ENCODE assay signal across 17 cellular contexts in the genomic region with DNA sequence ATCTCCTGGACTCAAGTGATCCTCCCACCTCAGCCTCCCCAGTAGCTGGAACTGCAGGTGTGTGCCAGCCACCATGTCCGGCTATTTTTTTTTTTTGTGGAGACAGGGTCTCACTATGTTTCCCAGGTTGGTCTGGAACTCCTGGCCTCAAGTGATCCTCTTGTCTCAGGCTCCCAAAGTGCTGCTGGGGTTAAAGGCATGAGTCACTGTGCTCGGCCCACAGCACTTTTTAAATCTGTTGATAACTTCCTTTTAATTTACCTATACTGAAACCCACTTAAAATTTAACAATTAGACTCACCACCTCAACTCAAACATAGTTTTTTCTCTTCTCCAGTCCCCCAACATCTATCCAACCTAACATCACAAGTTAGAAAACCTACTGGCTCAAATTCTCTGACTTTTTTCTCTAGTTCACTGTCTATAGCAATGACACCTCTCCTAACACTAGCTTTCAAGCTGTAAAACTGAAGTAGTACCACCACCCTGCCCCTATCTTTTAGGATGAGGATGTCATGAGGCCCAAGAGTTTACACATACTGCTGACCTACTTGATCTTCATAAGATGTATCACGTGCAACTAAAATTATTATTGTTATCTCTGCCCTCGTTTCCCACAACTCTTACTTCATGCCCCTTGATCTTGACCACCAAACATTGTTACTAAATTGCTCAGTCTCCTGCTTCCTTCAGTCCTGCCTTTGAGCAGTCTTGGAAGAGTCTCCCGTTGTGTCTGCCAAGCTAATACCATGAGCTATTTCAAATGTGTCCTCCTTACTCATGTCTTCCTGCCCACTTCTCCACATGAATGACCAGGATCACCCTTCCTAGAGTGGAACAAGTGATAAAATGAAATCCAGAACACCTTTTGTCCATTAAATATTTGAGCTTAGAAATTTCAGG.
DNase-seq lines count a peak whose midpoint lies in the region; FAIRE-seq lines count a peak whose summit lies in the region.
"Had no signal": no experiment of that assay in that cellular context is flagged by ENCODE, and none has a peak within 500 bp of the region (broad histone marks: within the 10 kb centered on the region; RNA-seq: fewer than 3 reads in every experiment).

No MANE protein-coding gene starts in this region.

- H3K4me1 Mint-ChIP-seq in immature natural killer cell, result peaks cover 10 to 20% of the 10 kb centered on the region in 2 donors

- no peaks in the 10 kb centered on the region for H3K36me3 ChIP-seq in MG63
- no peaks in the 10 kb centered on the region for H3K36me3 ChIP-seq in stomach smooth muscle (ENCODE audit: control insufficient read depth in 2 of 2, insufficient read depth in 2 of 2, low read length in 2 of 2)
- H3K36me3 ChIP-seq in effector memory CD4-positive, alpha-beta T cell (ENCODE audit: control insufficient read depth, insufficient read depth, low read length), result no peaks in the 10 kb centered on the region
- H3K36me3 ChIP-seq: adrenal gland, suprapubic skin had no signal

- no peak overlapping the region for H3K4me3 Mint-ChIP-seq in immature natural killer cell
- H3K4me3 Mint-ChIP-seq: activated CD4-positive, alpha-beta memory T cell treated with anti-CD3 and anti-CD28 coated beads for 36 hours had no signal

- H3K27me3 ChIP-seq in MG63 (no peaks in the 10 kb centered on the region), stomach smooth muscle (ENCODE audit: control insufficient read depth in 1 of 2, insufficient read depth in 2 of 2, low read length in 2 of 2) (no peaks in the 10 kb centered on the region)
- no peaks in the 10 kb centered on the region for H3K27me3 ChIP-seq in effector memory CD4-positive, alpha-beta T cell (replicated peaks; ENCODE audit: control insufficient read depth, insufficient read depth, low read length, poor library complexity, severe bottlenecking)
- H3K27me3 ChIP-seq: adrenal gland, suprapubic skin had no signal

- H3K27ac ChIP-seq in stomach smooth muscle (ENCODE audit: low read length), result peak overlapping the region; percentile 32
- H3K27ac ChIP-seq in effector memory CD4-positive, alpha-beta T cell (ENCODE audit: insufficient read depth, low read length, poor library complexity, severe bottlenecking), result no peak overlapping the region
- H3K27ac ChIP-seq: coronary artery, suprapubic skin had no signal

- H3K9ac ChIP-seq in stomach smooth muscle (ENCODE audit: low read length in 2 of 2), result no peak overlapping the region

- H3K9me3 Mint-ChIP-seq in immature natural killer cell, result no peaks in the 10 kb centered on the region
- H3K9me3 Mint-ChIP-seq: activated CD4-positive, alpha-beta memory T cell treated with anti-CD3 and anti-CD28 coated beads for 36 hours had no signal

- peaks cover 0 to 15% (median 4%) of the 10 kb centered on the region in 3 donors for H3K36me3 Mint-ChIP-seq in immature natural killer cell

- DNase-seq in MG63, result peak; percentile 43
- DNase-seq in astrocyte of the hippocampus (ENCODE audit: low read depth, low spot score), result peak; percentile 64
- no peak for DNase-seq in immature natural killer cell
- no peak for DNase-seq in HTR-8/SVneo (ENCODE audit: insufficient read length, low spot score)
- DNase-seq in amniotic stem cell (lab: John Stamatoyannopoulos, UW), result no peak
- no peak for DNase-seq in effector memory CD4-positive, alpha-beta T cell
- DNase-seq: activated CD4-positive, alpha-beta memory T cell treated with anti-CD3 and anti-CD28 coated beads for 36 hours; adrenal gland; C1 segment of cervical spinal cord; DMS79 treated with DMSO at 0.1 percent for 48 hours; NCI-H1694; NCI-H446; stimulated activated CD4-positive, alpha-beta T cell treated with anti-CD3 and anti-CD28 coated beads, Interleukin-1b, Interleukin-23, amount 100 ng/mL, for 48 hours had no signal

- no peak for FAIRE-seq in HTR-8/SVneo (lab: Jason Lieb, UNC)
- FAIRE-seq: TTC549 had no signal

- H3K27me3 Mint-ChIP-seq in immature natural killer cell (ENCODE audit: low read depth in 3 of 3), result no peaks in the 10 kb centered on the region
- H3K27me3 Mint-ChIP-seq: activated CD4-positive, alpha-beta memory T cell treated with anti-CD3 and anti-CD28 coated beads for 36 hours had no signal

- peaks cover 6% of the 10 kb centered on the region for H3K4me1 ChIP-seq in stomach smooth muscle (ENCODE audit: control insufficient read depth, insufficient read depth, low read length)
- no peaks in the 10 kb centered on the region for H3K4me1 ChIP-seq in effector memory CD4-positive, alpha-beta T cell (ENCODE audit: control insufficient read depth, insufficient read depth, low read length, poor library complexity, severe bottlenecking)

- peak overlapping the region in 5 of 6 donors; percentile 19 to 45 (median 23) for H3K27ac Mint-ChIP-seq in immature natural killer cell
- H3K27ac Mint-ChIP-seq: activated CD4-positive, alpha-beta memory T cell treated with anti-CD3 and anti-CD28 coated beads for 36 hours had no signal

- H3K9me3 ChIP-seq in MG63 (no peaks in the 10 kb centered on the region), stomach smooth muscle (ENCODE audit: control insufficient read depth in 2 of 2, low read length in 2 of 2) (no peaks in the 10 kb centered on the region)
- no peaks in the 10 kb centered on the region for H3K9me3 ChIP-seq in effector memory CD4-positive, alpha-beta T cell (ENCODE audit: control insufficient read depth, low read length)
- H3K9me3 ChIP-seq: adrenal gland, suprapubic skin had no signal

- H3K4me3 ChIP-seq in MG63, result no peak overlapping the region
- H3K4me3 ChIP-seq in stomach smooth muscle (ENCODE audit: low read length in 2 of 2), result no peak overlapping the region
- no peak overlapping the region for H3K4me3 ChIP-seq in effector memory CD4-positive, alpha-beta T cell (ENCODE audit: insufficient read depth, low read depth, low read length, poor library complexity, severe bottlenecking)
- H3K4me3 ChIP-seq: adrenal gland, coronary artery, suprapubic skin had no signal

Comparison
In these comparisons a context has a peak if more than half of its experiments do, and no peak if none do; other contexts are left out.
1. DNase-seq: peak in MG63 (single experiment) and astrocyte of the hippocampus (single experiment); none in immature natural killer cell (0 of 3), HTR-8/SVneo (single experiment), amniotic stem cell (single experiment) and effector memory CD4-positive, alpha-beta T cell (0 of 3).